11 cellular contexts compared by ENCODE assay signal in genomic region chr4:6183740-6184139, GRCh38. TPM values are rescaled to one million over a fixed set of nuclear protein-coding genes. Genes with fewer than 3 reads are reported as not detected.
DNase-seq lines count a peak whose midpoint lies in the region; ATAC-seq and TF ChIP-seq lines count a peak whose summit lies in the region.
"Had no signal": no experiment of that assay in that cellular context is flagged by ENCODE, and none has a peak within 500 bp of the region (broad histone marks: within the 10 kb centered on the region; RNA-seq: fewer than 3 reads in every experiment).

No MANE protein-coding gene starts in this region.

- H3K9me3 ChIP-seq in CD8-positive, alpha-beta memory T cell (ENCODE audit: low read length), result no peaks in the 10 kb centered on the region
- peaks cover 0 to 10% (median 6%) of the 10 kb centered on the region in 3 experiments for H3K9me3 ChIP-seq in naive thymus-derived CD4-positive, alpha-beta T cell (ENCODE audit: control insufficient read depth in 2 of 3, low read length in 3 of 3)
- H3K9me3 ChIP-seq: Caco-2 had no signal

- no peak overlapping the region for H3K4me3 ChIP-seq in CD8-positive, alpha-beta memory T cell (ENCODE audit: low read length)
- no peak overlapping the region for H3K4me3 ChIP-seq in naive thymus-derived CD4-positive, alpha-beta T cell (ENCODE audit: low read length)

- in situ Hi-C loops in GM18951 (cut with MboI; ENCODE audit: low sequenced_read_pairs, unreplicated experiment), result no loop called here

- ATAC-seq in HG02759 (IDR thresholded peaks at IDR 0.05; ENCODE audit: unreplicated experiment), result peak; percentile 32
- no peak for ATAC-seq in naive thymus-derived CD4-positive, alpha-beta T cell
- ATAC-seq: Right ventricle myocardium inferior had no signal

- peaks cover 55% of the 10 kb centered on the region for H3K4me1 ChIP-seq in CD8-positive, alpha-beta memory T cell (ENCODE audit: insufficient read depth, low read length)
- peaks cover 0 to 65% of the 10 kb centered on the region in 2 donors for H3K4me1 ChIP-seq in naive thymus-derived CD4-positive, alpha-beta T cell (ENCODE audit: control insufficient read depth in 2 of 2, insufficient read depth in 2 of 2, low read length in 2 of 2)
- H3K4me1 ChIP-seq: Caco-2 had no signal

- H3K27ac Mint-ChIP-seq in CD8-positive, alpha-beta memory T cell, result peak overlapping the region in 7 of 8 donors; percentile 20 to 89 (median 71)
- H3K27ac Mint-ChIP-seq in mesothelial cell of epicardium, result no peak overlapping the region
- H3K27ac Mint-ChIP-seq in naive thymus-derived CD4-positive, alpha-beta T cell, result peak overlapping the region in 1 of 9 donors; percentile 84

- H3K36me3 Mint-ChIP-seq in CD8-positive, alpha-beta memory T cell, result peaks cover 0 to 22% (median 8%) of the 10 kb centered on the region in 3 donors
- no peaks in the 10 kb centered on the region for H3K36me3 Mint-ChIP-seq in mesothelial cell of epicardium
- H3K36me3 Mint-ChIP-seq in naive thymus-derived CD4-positive, alpha-beta T cell, result peaks cover 0 to 49% (median 10%) of the 10 kb centered on the region in 5 donors

- intact Hi-C loops in naive thymus-derived CD4-positive, alpha-beta T cell (cut with micrococcal nuclease), result no loop called here

- peaks cover 2 to 3% of the 10 kb centered on the region in 2 donors for H3K27me3 Mint-ChIP-seq in CD8-positive, alpha-beta memory T cell
- peaks cover 6% of the 10 kb centered on the region for H3K27me3 Mint-ChIP-seq in mesothelial cell of epicardium (ENCODE audit: low read depth)
- H3K27me3 Mint-ChIP-seq in naive thymus-derived CD4-positive, alpha-beta T cell, result peaks cover 0 to 31% (median 7%) of the 10 kb centered on the region in 5 donors

- peak in 2 of 5 donors; percentile 44 to 48 for DNase-seq in CD8-positive, alpha-beta memory T cell
- peak; percentile 49 to 71 for DNase-seq in NCI-H526 (lab: John Stamatoyannopoulos, UW)
- no peak for DNase-seq in SW 1271 (lab: John Stamatoyannopoulos, UW)
- no peak for DNase-seq in mesothelial cell of epicardium (ENCODE audit: low spot score in 2 of 2, unreplicated experiment in 2 of 2)
- no peak for DNase-seq in DMS 273 treated with DMSO at 0.1 percent for 48 hours (lab: John Stamatoyannopoulos, UW)
- no peak for DNase-seq in naive thymus-derived CD4-positive, alpha-beta T cell
- DNase-seq: Caco-2, NCI-H1105 treated with DMSO at 0.1 percent for 48 hours had no signal

- CTCF ChIA-PET in CD8-positive, alpha-beta memory T cell (lab: Charles Lee), result no interaction called here
- CTCF ChIA-PET in naive thymus-derived CD4-positive, alpha-beta T cell (lab: Charles Lee), result no interaction called here

- peaks cover 0 to 14% (median 6%) of the 10 kb centered on the region in 5 donors for H3K9me3 Mint-ChIP-seq in CD8-positive, alpha-beta memory T cell
- H3K9me3 Mint-ChIP-seq in mesothelial cell of epicardium, result peaks cover 20% of the 10 kb centered on the region
- H3K9me3 Mint-ChIP-seq in naive thymus-derived CD4-positive, alpha-beta T cell, result peaks cover 5 to 66% (median 22%) of the 10 kb centered on the region in 11 donors

- no peaks in the 10 kb centered on the region for H3K36me3 ChIP-seq in CD8-positive, alpha-beta memory T cell (ENCODE audit: insufficient read depth, low read length)
- no peaks in the 10 kb centered on the region for H3K36me3 ChIP-seq in naive thymus-derived CD4-positive, alpha-beta T cell (ENCODE audit: control insufficient read depth in 2 of 3, insufficient read depth in 3 of 3, low read length in 3 of 3)

- TF ChIP-seq CTCF in mesothelial cell of epicardium (IDR thresholded peaks at IDR 0.05; ENCODE audit: unreplicated experiment), result no peak

- POLR2A ChIA-PET in CD8-positive, alpha-beta memory T cell (lab: Charles Lee), result no interaction called here
- POLR2A ChIA-PET in naive thymus-derived CD4-positive, alpha-beta T cell (lab: Charles Lee), result no interaction called here

- peak; percentile 30 for TF ChIP-seq POLR2A in GM18951 (IDR thresholded peaks at IDR 0.05; ENCODE audit: extremely low read depth, insufficient read depth, insufficient read length)

- no peaks in the 10 kb centered on the region for H3K27me3 ChIP-seq in CD8-positive, alpha-beta memory T cell (ENCODE audit: insufficient read depth, low read length, poor library complexity, severe bottlenecking)
- no peaks in the 10 kb centered on the region for H3K27me3 ChIP-seq in naive thymus-derived CD4-positive, alpha-beta T cell (ENCODE audit: control insufficient read depth in 2 of 2, insufficient read depth in 2 of 2, low read length in 2 of 2)

- H3K4me3 Mint-ChIP-seq in CD8-positive, alpha-beta memory T cell, result peak overlapping the region; percentile 1 to 75 (median 39)
- no peak overlapping the region for H3K4me3 Mint-ChIP-seq in mesothelial cell of epicardium
- peak overlapping the region in 1 of 10 donors; percentile 61 for H3K4me3 Mint-ChIP-seq in naive thymus-derived CD4-positive, alpha-beta T cell

- H3K27ac ChIP-seq in CD8-positive, alpha-beta memory T cell (ENCODE audit: low read depth, low read length), result no peak overlapping the region
- no peak overlapping the region for H3K27ac ChIP-seq in naive thymus-derived CD4-positive, alpha-beta T cell (ENCODE audit: low read depth, low read length)

- H3K4me1 Mint-ChIP-seq in CD8-positive, alpha-beta memory T cell, result peaks cover 66 to 77% (median 69%) of the 10 kb centered on the region in 3 donors
- H3K4me1 Mint-ChIP-seq in mesothelial cell of epicardium, result peaks cover 5% of the 10 kb centered on the region
- peaks cover 0 to 71% (median 0%) of the 10 kb centered on the region in 7 donors for H3K4me1 Mint-ChIP-seq in naive thymus-derived CD4-positive, alpha-beta T cell

RNA-seq across cellular contexts. Expression of gene JAKMIP1, which starts 16.6 kb away (rescaled TPM):
- 10 to 100 TPM; 12.7 to 14.2 TPM for total RNA-seq in CD8-positive, alpha-beta memory T cell
- polyA plus RNA-seq in CD8-positive, alpha-beta memory T cell, result 26.1 TPM
- total RNA-seq in mesothelial cell of epicardium, result not detected in 3 replicates
- total RNA-seq in naive thymus-derived CD4-positive, alpha-beta T cell, result 10 to 100 TPM in 1 of 5 experiments, 1 to 10 TPM in 1, under 1 TPM in 1, not detected in 2; 0.66 to 15.3 (median 4.1) TPM
- polyA plus RNA-seq in naive thymus-derived CD4-positive, alpha-beta T cell, result under 1 TPM in 1 of 2 donors, not detected in 1; 0.21 TPM
- total RNA-seq: Caco-2, Right ventricle myocardium inferior had no signal

Comparison
In these comparisons a context has a peak if more than half of its experiments do, and no peak if none do; other contexts are left out.
1. DNase-seq: peak in NCI-H526 (2 of 2); none in SW 1271 (0 of 2), mesothelial cell of epicardium (0 of 2), DMS 273 treated with DMSO at 0.1 percent for 48 hours (single experiment) and naive thymus-derived CD4-positive, alpha-beta T cell (0 of 9).